In the genomic region with DNA sequence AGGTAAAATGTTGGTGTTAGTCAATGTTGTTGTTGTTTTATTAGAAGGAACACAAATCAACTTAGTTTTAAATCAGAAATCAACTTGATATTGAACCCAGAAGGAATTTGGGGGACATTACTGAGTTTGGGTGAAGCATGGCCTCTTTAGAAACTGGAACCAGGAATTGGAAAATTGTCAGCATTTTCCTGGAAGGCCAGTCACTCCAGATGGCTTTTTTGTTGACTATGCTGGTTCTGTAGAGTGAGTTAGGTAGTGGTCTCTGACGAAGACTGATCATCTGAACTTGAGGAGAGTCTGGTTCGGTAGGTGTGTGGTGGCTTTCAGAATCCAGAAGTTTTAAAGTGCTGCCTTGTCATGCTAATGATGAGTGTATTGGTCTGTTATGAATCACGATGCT, we compare ENCODE assay signal across 23 cellular contexts.
DNase-seq lines count a peak whose midpoint lies in the region; ATAC-seq, FAIRE-seq and TF ChIP-seq lines count a peak whose summit lies in the region.
"Had no signal": no experiment of that assay in that cellular context is flagged by ENCODE, and none has a peak within 500 bp of the region (broad histone marks: within the 10 kb centered on the region; RNA-seq: fewer than 3 reads in every experiment).

No MANE protein-coding gene starts in this region.

- H3K23ac ChIP-seq in H1 (ENCODE audit: insufficient read length), result no peak overlapping the region

- ATAC-seq in A549, result no peak
- ATAC-seq in GM18505 (IDR thresholded peaks at IDR 0.05; ENCODE audit: unreplicated experiment), result no peak
- ATAC-seq: CD8-positive, alpha-beta T cell; GM12878; GM23338 had no signal

- H3K56ac ChIP-seq in H1 (replicated peaks; ENCODE audit: insufficient read length, low read depth, low read length), result no peak overlapping the region

- no peak overlapping the region for H3K14ac ChIP-seq in H1 (ENCODE audit: insufficient read length)

- POLR2A ChIA-PET in A549 (lab: Yijun Ruan, JAX) (no interaction called here), H1 (lab: Charles Lee; ENCODE audit: partially characterized antibody) (no interaction called here)

- H3K9me3 ChIP-seq in A549 (no peaks in the 10 kb centered on the region), H1 (ENCODE audit: insufficient read depth in 2 of 2, low read depth in 1 of 2, low read length in 1 of 2) (no peaks in the 10 kb centered on the region)
- H3K9me3 ChIP-seq: BLaER1, Caco-2, HAP-1 had no signal

- 86% methylated on average over 3 of the region's 3 CpGs for WGBS in A549 (ENCODE audit: missing lambda C conversion rate)
- WGBS in H1 (ENCODE audit: extremely low coverage in 1 of 2, insufficient coverage in 1 of 2, insufficient read length in 1 of 2, insufficient replicate concordance in 2 of 2, low coverage in 1 of 2, low lambda C conversion rate in 2 of 2, missing lambda C conversion rate in 1 of 2), 2 experiments, result 90% methylated on average over 3 of the region's 3 CpGs; no CpG with 5 or more reads in 1 of the 2 experiments

- TF ChIP-seq RAD21 in A549 (conservative IDR thresholded peaks at IDR 0.05 in 1 of 2, IDR thresholded peaks at IDR 0.05 in 1 of 2) (no peak), H1 (IDR thresholded peaks at IDR 0.05 in 1 of 2, conservative IDR thresholded peaks at IDR 0.05 in 1 of 2; ENCODE audit: low read depth in 2 of 2, low read length in 2 of 2) (no peak)

- H4K20me1 ChIP-seq in H1 (replicated peaks in 1 of 2; ENCODE audit: control insufficient read depth in 1 of 2, insufficient read depth in 2 of 2, low read length in 2 of 2), result no peaks in the 10 kb centered on the region
- H4K20me1 ChIP-seq: BLaER1 had no signal

- H3K27me3 Mint-ChIP-seq in progenitor cell of endocrine pancreas, result no peaks in the 10 kb centered on the region
- H3K27me3 Mint-ChIP-seq: B cell; CD4-positive, CD25-positive, alpha-beta regulatory T cell had no signal

- H3K4me2 ChIP-seq in A549 (no peak overlapping the region), H1 (ENCODE audit: insufficient read depth in 1 of 2, low read depth in 2 of 2, low read length in 2 of 2) (no peak overlapping the region)
- H3K4me2 ChIP-seq: BLaER1, GM23338 had no signal

- H4K91ac ChIP-seq in H1 (replicated peaks; ENCODE audit: insufficient read length, low read length), result no peak overlapping the region

- no peak overlapping the region for H2AFZ ChIP-seq in H1 (ENCODE audit: low read length)
- H2AFZ ChIP-seq: GM23338 had no signal

- peak overlapping the region; percentile 4 for H3K27ac Mint-ChIP-seq in progenitor cell of endocrine pancreas
- H3K27ac Mint-ChIP-seq: B cell; CD4-positive, CD25-positive, alpha-beta regulatory T cell; CD8-positive, alpha-beta T cell; GM23338; HFFc6 had no signal

- DNase-seq in A549 (ENCODE audit: low read depth in 1 of 2, low spot score in 1 of 2), result no peak
- DNase-seq in bronchial epithelial cell (ENCODE audit: low read depth), result peak; percentile 8
- DNase-seq in H1 (ENCODE audit: low read depth in 1 of 2, low spot score in 2 of 2), result no peak
- DNase-seq in progenitor cell of endocrine pancreas (ENCODE audit: low spot score, unreplicated experiment), result no peak
- DNase-seq in retina, result no peak
- no peak for DNase-seq in substantia nigra (lab: John Stamatoyannopoulos, UW)
- DNase-seq: 8988T; Caco-2; CD4-positive, CD25-positive, alpha-beta regulatory T cell; CD8-positive, alpha-beta T cell; DMS153; DND-41; GDM1; HFFc6 had no signal

- no peak overlapping the region for H3K4me3 Mint-ChIP-seq in progenitor cell of endocrine pancreas (ENCODE audit: low read depth)
- H3K4me3 Mint-ChIP-seq: B cell; CD4-positive, CD25-positive, alpha-beta regulatory T cell; CD8-positive, alpha-beta T cell; GM23338; HFFc6 had no signal

- H3K23me2 ChIP-seq in H1 (ENCODE audit: low read depth, low read length), result no peaks in the 10 kb centered on the region

- no peak overlapping the region for H3K9ac ChIP-seq in H1 (replicated peaks in 1 of 4; ENCODE audit: extremely low read depth in 1 of 4, low read depth in 3 of 4, low read length in 3 of 4)
- H3K9ac ChIP-seq: BLaER1 had no signal

- H3K27me3 ChIP-seq in bronchial epithelial cell (ENCODE audit: control insufficient read depth, insufficient read depth, low read length) (no peaks in the 10 kb centered on the region), H1 (replicated peaks in 1 of 4; ENCODE audit: control insufficient read depth in 3 of 4, extremely low read depth in 1 of 4, insufficient read depth in 3 of 4, low read length in 3 of 4) (peaks cover 0 to 2% (median 0%) of the 10 kb centered on the region in 4 experiments; a peak in 1 of 7 replicates)
- H3K27me3 ChIP-seq: BLaER1 had no signal

- no peak overlapping the region for H2BK12ac ChIP-seq in H1 (ENCODE audit: low read depth, low read length)

- H3K9me3 Mint-ChIP-seq in progenitor cell of endocrine pancreas (ENCODE audit: low read depth), result no peaks in the 10 kb centered on the region
- H3K9me3 Mint-ChIP-seq: CD8-positive, alpha-beta T cell; GM23338; HFFc6 had no signal

- no peaks in the 10 kb centered on the region for H3K36me3 Mint-ChIP-seq in progenitor cell of endocrine pancreas (ENCODE audit: insufficient read depth)
- H3K36me3 Mint-ChIP-seq: CD4-positive, CD25-positive, alpha-beta regulatory T cell; CD8-positive, alpha-beta T cell had no signal

- no peak overlapping the region for H2BK5ac ChIP-seq in H1 (ENCODE audit: low read depth, low read length)

- H3K79me2 ChIP-seq in H1 (ENCODE audit: control insufficient read depth in 1 of 2, insufficient read depth in 2 of 2, low read length in 2 of 2), result no peaks in the 10 kb centered on the region

- H3K4me3 ChIP-seq in A549 (no peak overlapping the region), bronchial epithelial cell (ENCODE audit: low read depth, low read length) (no peak overlapping the region), H1 (ENCODE audit: extremely low read depth in 1 of 4, insufficient read depth in 2 of 4, low read depth in 3 of 4, low read length in 4 of 4) (no peak overlapping the region)
- H3K4me3 ChIP-seq: BLaER1, GM12878, GM23338, HAP-1 had no signal

- no peak overlapping the region for H4K5ac ChIP-seq in H1 (ENCODE audit: insufficient read length, low read depth, low read length)

- H2BK15ac ChIP-seq in H1 (ENCODE audit: low read length), result no peak overlapping the region

- no peaks in the 10 kb centered on the region for H3K79me1 ChIP-seq in H1 (ENCODE audit: low read depth, low read length)

- TF ChIP-seq EP300 in A549 (IDR thresholded peaks at IDR 0.05) (no peak), H1 (IDR thresholded peaks at IDR 0.05; ENCODE audit: borderline replicate concordance in 1 of 2, low read depth in 2 of 2, low read length in 2 of 2) (no peak)

- FAIRE-seq in A549 (lab: Jason Lieb, UNC), result peak; percentile 13
- peak; percentile 18 for FAIRE-seq in bronchial epithelial cell (lab: Jason Lieb, UNC)
- FAIRE-seq in H1 (lab: Jason Lieb, UNC), result no peak
- FAIRE-seq: GM12878, GM18507, H54 had no signal

- H3K4me1 ChIP-seq in A549 (peaks cover 5% of the 10 kb centered on the region; the same call in 2 of the 3 replicates), H1 (replicated peaks in 1 of 4; ENCODE audit: control insufficient read depth in 3 of 4, insufficient read depth in 4 of 4, low read length in 3 of 4) (no peaks in the 10 kb centered on the region)
- H3K4me1 ChIP-seq: BLaER1, Caco-2, HAP-1 had no signal

- TF ChIP-seq CTCF in A549 (IDR thresholded peaks at IDR 0.05) (no peak), bronchial epithelial cell (IDR thresholded peaks at IDR 0.05; ENCODE audit: insufficient read depth, low read length, severe bottlenecking) (no peak), H1 (IDR thresholded peaks at IDR 0.05; ENCODE audit: control extremely low read depth in 1 of 3, insufficient read depth in 1 of 3, low read depth in 1 of 3, low read length in 3 of 3) (no peak), progenitor cell of endocrine pancreas (IDR thresholded peaks at IDR 0.05; ENCODE audit: unreplicated experiment) (no peak)

- CTCF ChIA-PET in A549 (lab: Yijun Ruan, JAX), result no interaction called here
- CTCF ChIA-PET in H1 (lab: Charles Lee; ENCODE audit: partially characterized antibody), result no interaction called here

- no peak overlapping the region for H2AK5ac ChIP-seq in H1 (ENCODE audit: low read depth, low read length)

- H3K36me3 ChIP-seq in bronchial epithelial cell (ENCODE audit: control insufficient read depth, insufficient read depth, low read length) (no peaks in the 10 kb centered on the region), H1 (ENCODE audit: control insufficient read depth in 2 of 4, insufficient read depth in 4 of 4, low read length in 3 of 4) (no peaks in the 10 kb centered on the region)
- H3K36me3 ChIP-seq: BLaER1, HAP-1 had no signal

- H3K4ac ChIP-seq in H1 (replicated peaks; ENCODE audit: insufficient read length, low read depth, low read length), result no peak overlapping the region

- TF ChIP-seq POLR2A in A549 (IDR thresholded peaks at IDR 0.05; ENCODE audit: low read length) (no peak), H1 (IDR thresholded peaks at IDR 0.05; ENCODE audit: control extremely low read depth in 1 of 2, low read depth in 2 of 2, low read length in 2 of 2) (no peak), GM18505 (IDR thresholded peaks at IDR 0.05; ENCODE audit: borderline replicate concordance, extremely low read depth, insufficient read depth, insufficient read length) (no peak)

- H2BK20ac ChIP-seq in H1 (ENCODE audit: low read length), result 0 out of 2 replicates have a peak overlapping the region, but pooled peaks have one; percentile 23

- no peaks in the 10 kb centered on the region for H3K4me1 Mint-ChIP-seq in progenitor cell of endocrine pancreas (ENCODE audit: low read depth)
- H3K4me1 Mint-ChIP-seq: B cell; CD4-positive, CD25-positive, alpha-beta regulatory T cell had no signal

- peak overlapping the region in 1 of 2 experiments; percentile 14; a peak in 1 of 6 replicates for H3K27ac ChIP-seq in A549
- H3K27ac ChIP-seq in H1 (ENCODE audit: low read depth, low read length), result no peak overlapping the region
- H3K27ac ChIP-seq in substantia nigra (ENCODE audit: low read depth, low read length, poor library complexity, severe bottlenecking), result no peak overlapping the region
- H3K27ac ChIP-seq: BLaER1, C4-2B had no signal

- H3K18ac ChIP-seq in H1 (ENCODE audit: extremely low read depth, low read length), result no peak overlapping the region

- no peak overlapping the region for H2BK120ac ChIP-seq in H1 (replicated peaks; ENCODE audit: low read depth, low read length)

- H4K8ac ChIP-seq in H1 (ENCODE audit: extremely low read depth, insufficient read depth, low read length), result no peak overlapping the region

TF ChIP-seq in A549, 52 proteins besides CTCF, POLR2A, EP300 and RAD21 (continues in another document):
- TF ChIP-seq NPAS2 (CRISPR knock-in tag; IDR thresholded peaks at IDR 0.05; ENCODE audit: borderline replicate concordance) (no peak), JUNB (IDR thresholded peaks at IDR 0.05) (no peak), NFE2L2 (conservative IDR thresholded peaks at IDR 0.05; ENCODE audit: low read length) (no peak), FOSL2 (IDR thresholded peaks at IDR 0.05) (no peak), FOSL2 (CRISPR knock-in tag; IDR thresholded peaks at IDR 0.05) (no peak)

TF ChIP-seq in H1, 55 proteins besides CTCF, POLR2A, EP300 and RAD21:
- TF ChIP-seq EZH2 (IDR thresholded peaks at IDR 0.05; ENCODE audit: low read depth, low read length, severe bottlenecking) (no peak), JUN (IDR thresholded peaks at IDR 0.05; ENCODE audit: low read depth, low read length) (no peak)
TF ChIP-seq in H1: peak in this region for 0.
